ENCODE assay signal across 19 cellular contexts in genomic region chr21:41843584-41843983, GRCh38. TPM values are rescaled to one million over a fixed set of nuclear protein-coding genes. Genes with fewer than 3 reads are reported as not detected.
A peak's percentile ranks its signal among the peaks of the same experiment; 100 is the strongest.
DNase-seq lines count a peak whose midpoint lies in the region; ATAC-seq and TF ChIP-seq lines count a peak whose summit lies in the region.
"Had no signal": no experiment of that assay in that cellular context is flagged by ENCODE, and none has a peak within 500 bp of the region (broad histone marks: within the 10 kb centered on the region; RNA-seq: fewer than 3 reads in every experiment).

No MANE protein-coding gene starts in this region.

- TF ChIP-seq CTCF in DOHH2 (IDR thresholded peaks at IDR 0.05; ENCODE audit: low read depth, low read length, poor library complexity, severe bottlenecking) (no peak), OCI-LY7 (conservative IDR thresholded peaks at IDR 0.05; ENCODE audit: low read length) (no peak)

- H3K4me1 ChIP-seq in DOHH2 (ENCODE audit: control insufficient read depth, low read length) (peaks cover 55% of the 10 kb centered on the region), OCI-LY7 (ENCODE audit: insufficient read depth, low read length, poor library complexity, severe bottlenecking) (peaks cover 32% of the 10 kb centered on the region), mesodermal cell (ENCODE audit: control insufficient read depth, insufficient read depth, low read length, poor library complexity, severe bottlenecking) (no peaks in the 10 kb centered on the region)
- H3K4me1 ChIP-seq: SJCRH30 had no signal

- intact Hi-C loops in OCI-LY7 (cut with micrococcal nuclease; ENCODE audit: unreplicated experiment) = no loop called here

- peaks cover 19% of the 10 kb centered on the region for H3F3A ChIP-seq in DOHH2 (ENCODE audit: control insufficient read depth, insufficient read depth)

- ATAC-seq in stimulated activated effector memory CD8-positive, alpha-beta T cell treated with anti-CD3 and anti-CD28 coated beads, Interleukin-12 subunit alpha, Interleukin-12 subunit beta, amount 100 ng/mL, for 72 hours = no peak
- ATAC-seq in GM18909 (IDR thresholded peaks at IDR 0.05; ENCODE audit: poor library complexity, unreplicated experiment) = no peak
- ATAC-seq: HCT116, T-cell had no signal

- H3K9me3 ChIP-seq in DOHH2 (ENCODE audit: control insufficient read depth, insufficient read depth, low read length) (no peaks in the 10 kb centered on the region), OCI-LY7 (ENCODE audit: low read length) (0 out of 2 replicates have a peak, but pooled peaks cover 6% of the 10 kb centered on the region), mesodermal cell (ENCODE audit: control insufficient read depth, low read length) (peaks cover 6% of the 10 kb centered on the region)
- H3K9me3 ChIP-seq: SJCRH30 had no signal

- H3K27ac ChIP-seq in DOHH2 (ENCODE audit: low read depth, low read length) (0 out of 2 replicates have a peak overlapping the region, but pooled peaks have one; percentile 31), OCI-LY7 (ENCODE audit: low read depth, low read length, poor library complexity, severe bottlenecking) (peak overlapping the region; percentile 33), mesodermal cell (ENCODE audit: low read depth, low read length, severe bottlenecking) (peak overlapping the region; percentile 16)
- H3K27ac ChIP-seq: SJCRH30 had no signal

- 87 to 89% methylated on average over 1 to 2 of the region's 2 CpGs for WGBS in mesodermal cell (ENCODE audit: insufficient coverage in 2 of 2), 2 experiments

- peaks cover 2% of the 10 kb centered on the region; the same call in 1 of the 2 replicates for H3K79me2 ChIP-seq in DOHH2 (ENCODE audit: control insufficient read depth, low read length)
- H3K79me2 ChIP-seq in OCI-LY7 (ENCODE audit: insufficient read depth, low read depth, low read length) = no peaks in the 10 kb centered on the region

- no peak overlapping the region for H3K4me3 Mint-ChIP-seq in stimulated activated effector memory CD8-positive, alpha-beta T cell treated with anti-CD3 and anti-CD28 coated beads, Interleukin-12 subunit alpha, Interleukin-12 subunit beta, amount 100 ng/mL, for 72 hours
- H3K4me3 Mint-ChIP-seq: T-cell had no signal

- POLR2A ChIA-PET in OCI-LY7 (lab: Charles Lee) = no interaction called here

- H4K20me1 ChIP-seq in DOHH2 (ENCODE audit: control insufficient read depth, insufficient read depth, low read depth, low read length) (no peaks in the 10 kb centered on the region), OCI-LY7 (ENCODE audit: insufficient read depth, low read length) (no peaks in the 10 kb centered on the region)

- no peaks in the 10 kb centered on the region for H3K27me3 ChIP-seq in DOHH2 (ENCODE audit: control insufficient read depth, low read length)
- H3K27me3 ChIP-seq: SJCRH30 had no signal

- no peak for DNase-seq in OCI-LY7 (ENCODE audit: low spot score)
- no peak for DNase-seq in stimulated activated effector memory CD8-positive, alpha-beta T cell treated with anti-CD3 and anti-CD28 coated beads, Interleukin-12 subunit alpha, Interleukin-12 subunit beta, amount 100 ng/mL, for 72 hours (ENCODE audit: low spot score in 2 of 2)
- DNase-seq in Kasumi-1 (lab: John Stamatoyannopoulos, UW) = no peak
- no peak for DNase-seq in NCI-H1048 (lab: John Stamatoyannopoulos, UW)
- DNase-seq: DMS53; EL; GOT3; NCI-H1105; NCI-H2029 treated with DMSO at 0.1 percent for 48 hours; NCI-H345; NCI-H524; NCI-H774; NK-92 treated with Interleukin-12 subunit alpha and Interleukin-12 subunit beta, amount 100 ng/mL, for 24 hours; SJCRH30; T-cell had no signal

- H3K4me2 ChIP-seq in DOHH2 (ENCODE audit: low read length) (no peak overlapping the region), OCI-LY7 (ENCODE audit: low read length) (no peak overlapping the region)

- H3K9me3 Mint-ChIP-seq in stimulated activated effector memory CD8-positive, alpha-beta T cell treated with anti-CD3 and anti-CD28 coated beads, Interleukin-12 subunit alpha, Interleukin-12 subunit beta, amount 100 ng/mL, for 72 hours = peaks cover 8% of the 10 kb centered on the region

- H3K27ac Mint-ChIP-seq in stimulated activated effector memory CD8-positive, alpha-beta T cell treated with anti-CD3 and anti-CD28 coated beads, Interleukin-12 subunit alpha, Interleukin-12 subunit beta, amount 100 ng/mL, for 72 hours = peak overlapping the region; percentile 0
- H3K27ac Mint-ChIP-seq: T-cell had no signal

- H3K36me3 Mint-ChIP-seq in stimulated activated effector memory CD8-positive, alpha-beta T cell treated with anti-CD3 and anti-CD28 coated beads, Interleukin-12 subunit alpha, Interleukin-12 subunit beta, amount 100 ng/mL, for 72 hours = peaks cover 23% of the 10 kb centered on the region

- H3K9me2 ChIP-seq in DOHH2 (replicated peaks; ENCODE audit: control insufficient read depth, low read length) = no peaks in the 10 kb centered on the region
- no peaks in the 10 kb centered on the region for H3K9me2 ChIP-seq in OCI-LY7 (ENCODE audit: insufficient read depth, low read length)

- no peak overlapping the region for H3K4me3 ChIP-seq in DOHH2 (ENCODE audit: low read length)
- no peak overlapping the region for H3K4me3 ChIP-seq in OCI-LY7 (ENCODE audit: low read depth, low read length, poor library complexity, severe bottlenecking)
- no peak overlapping the region for H3K4me3 ChIP-seq in mesodermal cell (ENCODE audit: extremely low read depth, insufficient read depth, low read length, poor library complexity, severe bottlenecking)
- H3K4me3 ChIP-seq: SJCRH30 had no signal

- H3K4me1 Mint-ChIP-seq in stimulated activated effector memory CD8-positive, alpha-beta T cell treated with anti-CD3 and anti-CD28 coated beads, Interleukin-12 subunit alpha, Interleukin-12 subunit beta, amount 100 ng/mL, for 72 hours = no peaks in the 10 kb centered on the region
- H3K4me1 Mint-ChIP-seq: T-cell had no signal

- CTCF ChIA-PET in OCI-LY7 (lab: Charles Lee; ENCODE audit: unreplicated experiment) = no interaction called here

- peaks cover 70% of the 10 kb centered on the region for H3K36me3 ChIP-seq in DOHH2 (ENCODE audit: control insufficient read depth, low read length)
- H3K36me3 ChIP-seq in OCI-LY7 (ENCODE audit: insufficient read depth, low read length) = peaks cover 73% of the 10 kb centered on the region
- H3K36me3 ChIP-seq in mesodermal cell (ENCODE audit: control insufficient read depth, insufficient read depth, low read length) = peaks cover 21% of the 10 kb centered on the region
- H3K36me3 ChIP-seq: SJCRH30 had no signal

- H2AFZ ChIP-seq in OCI-LY7 (ENCODE audit: low read length) = no peak overlapping the region

- BruUV-seq in OCI-LY7 (replicated peaks; lab: Mats Ljungman, UMichigan) = no TSS peak

RNA-seq across cellular contexts. Expression of gene PRDM15, which starts 35.6 kb away (rescaled TPM):
- total RNA-seq in OCI-LY7 (2014; rRNA removed; shearing (Covaris generic)) = 19.7 and 30.5 TPM in 2 replicates
- total RNA-seq in OCI-LY7 (2022) = 30.2 and 31.7 TPM in 2 replicates
- polyA plus RNA-seq in mesodermal cell (2013, experiment 1 of 2) = 7.1 TPM
- 4.8 TPM for polyA plus RNA-seq in mesodermal cell (2013, experiment 2 of 2)
